10 cellular contexts compared by ENCODE assay signal in genomic region chr1:40901886-40902633, GRCh38. TPM values are rescaled to one million over a fixed set of nuclear protein-coding genes. Genes with fewer than 3 reads are reported as not detected.
DNase-seq lines count a peak whose midpoint lies in the region; ATAC-seq and TF ChIP-seq lines count a peak whose summit lies in the region.
"Had no signal": no experiment of that assay in that cellular context is flagged by ENCODE, and none has a peak within 500 bp of the region (broad histone marks: within the 10 kb centered on the region; RNA-seq: fewer than 3 reads in every experiment).

No MANE protein-coding gene starts in this region.

- POLR2A ChIA-PET in SK-N-SH (lab: Yijun Ruan, JAX), result no interaction called here

- TF ChIP-seq RAD21 in SK-N-SH (IDR thresholded peaks at IDR 0.05; ENCODE audit: low read length), result no peak

- H2AFZ ChIP-seq in SK-N-SH (ENCODE audit: low read depth), result peak overlapping the region; percentile 13; the same call in 1 of the 2 replicates

- no peaks in the 10 kb centered on the region for H3K9me2 ChIP-seq in SK-N-SH

- 74% methylated on average over 11 of the region's 11 CpGs for WGBS in SK-N-SH (ENCODE audit: low lambda C conversion rate)

- no peak overlapping the region for H3K27ac ChIP-seq in SK-N-SH (ENCODE audit: low read depth in 2 of 2, low read length in 1 of 2)

- H3F3A ChIP-seq in SK-N-SH (replicated peaks; ENCODE audit: insufficient read depth), result no peaks in the 10 kb centered on the region

- H4K20me1 ChIP-seq in SK-N-SH (ENCODE audit: insufficient read depth), result no peaks in the 10 kb centered on the region

- ATAC-seq in HG03159 (IDR thresholded peaks at IDR 0.05; ENCODE audit: unreplicated experiment) (no peak), GM21360 (IDR thresholded peaks at IDR 0.05; ENCODE audit: unreplicated experiment) (no peak)

- TF ChIP-seq CTCF in SK-N-SH (IDR thresholded peaks at IDR 0.05) (no peak), fibroblast of mammary gland (conservative IDR thresholded peaks at IDR 0.05; ENCODE audit: control insufficient read depth, insufficient read depth, low read depth, low read length) (no peak)

- no peaks in the 10 kb centered on the region for H3K36me3 ChIP-seq in SK-N-SH (replicated peaks in 1 of 2; ENCODE audit: control insufficient read depth in 1 of 2, insufficient read depth in 2 of 2, low read length in 1 of 2)

- H3K9me3 ChIP-seq in SK-N-SH, result no peaks in the 10 kb centered on the region

- TF ChIP-seq EP300 in SK-N-SH (IDR thresholded peaks at IDR 0.05; ENCODE audit: borderline replicate concordance in 1 of 2, low read depth in 1 of 2, low read length in 1 of 2), result no peak

- H3K4me3 ChIP-seq in SK-N-SH (ENCODE audit: low read depth in 2 of 2, low read length in 1 of 2), result no peak overlapping the region
- no peak overlapping the region for H3K4me3 ChIP-seq in fibroblast of mammary gland (ENCODE audit: control insufficient read depth, low read depth, low read length)

- no peak overlapping the region for H3K9ac ChIP-seq in SK-N-SH

- no peaks in the 10 kb centered on the region for H3K27me3 ChIP-seq in SK-N-SH (ENCODE audit: insufficient read depth)

- no peaks in the 10 kb centered on the region for H3K79me2 ChIP-seq in SK-N-SH (ENCODE audit: insufficient read depth)

- H3K4me1 ChIP-seq in SK-N-SH (ENCODE audit: control insufficient read depth in 1 of 2, insufficient read depth in 2 of 2, low read depth in 1 of 2, low read length in 1 of 2), result peaks cover 0 to 18% of the 10 kb centered on the region in 2 experiments; a peak in 2 of 4 replicates

- DNase-seq in EH (ENCODE audit: low read depth) (peak; percentile 64), SK-N-SH (no peak), fibroblast of mammary gland (ENCODE audit: low read depth) (peak; percentile 97), renal cortical epithelial cell (ENCODE audit: low read depth) (peak; percentile 95), NOMO-1 treated with dmso at 0.1 percent for 144 hours (lab: John Stamatoyannopoulos, UW; ENCODE audit: unreplicated experiment) (no peak), NCI-H2171 (lab: John Stamatoyannopoulos, UW) (no peak)
- DNase-seq: activated CD4-positive, alpha-beta T cell treated with anti-CD3 and anti-CD28 coated beads, Interleukin-2, amount 10 ng/mL, durations not matched to agents 7 days and 5 days; NCI-H82 had no signal

- CTCF ChIA-PET in SK-N-SH (lab: Yijun Ruan, JAX), result interaction anchor here (1.2 kb wide), 1 partner anchor 10 kb away, joined by 5 read pairs; no protein-coding TSS in a partner anchor

- H3K4me2 ChIP-seq in SK-N-SH, result no peak overlapping the region

TF ChIP-seq in SK-N-SH, 30 proteins besides CTCF, POLR2A, EP300 and RAD21:
- no peak for TF ChIP-seq MXI1 (IDR thresholded peaks at IDR 0.05; ENCODE audit: low read depth, low read length)
- no peak for TF ChIP-seq TAF1 (IDR thresholded peaks at IDR 0.05; ENCODE audit: borderline replicate concordance, low read depth, low read length)
- no peak for TF ChIP-seq CHD2 (IDR thresholded peaks at IDR 0.05; ENCODE audit: low read length, partially characterized antibody)
- TF ChIP-seq RXRA (IDR thresholded peaks at IDR 0.05; ENCODE audit: borderline replicate concordance, low read depth), result no peak
TF ChIP-seq in SK-N-SH: peak in this region for 0.

RNA-seq across cellular contexts. Expression of gene CITED4, which starts 39.9 kb away (rescaled TPM):
- 5.9 and 10.1 TPM in 2 replicates for polyA plus RNA-seq in SK-N-SH (2012; rRNA removed)
- polyA plus RNA-seq in SK-N-SH (2012; cell fraction: cytosol; rRNA removed), result 6.7 and 10.0 TPM in 2 replicates
- 5.6 and 13.0 TPM in 2 replicates for polyA plus RNA-seq in SK-N-SH (2012; cell fraction: nucleus; rRNA removed)
- total RNA-seq in renal cortical epithelial cell, result 33.5 and 45.1 TPM in 2 replicates

Comparison
In these comparisons a context has a peak if more than half of its experiments do, and no peak if none do; other contexts are left out.
1. DNase-seq: peak in EH (single experiment), fibroblast of mammary gland (single experiment) and renal cortical epithelial cell (single experiment); none in SK-N-SH (single experiment), NOMO-1 treated with dmso at 0.1 percent for 144 hours (single experiment) and NCI-H2171 (single experiment).